8 cellular contexts compared by ENCODE assay signal in the genomic region with DNA sequence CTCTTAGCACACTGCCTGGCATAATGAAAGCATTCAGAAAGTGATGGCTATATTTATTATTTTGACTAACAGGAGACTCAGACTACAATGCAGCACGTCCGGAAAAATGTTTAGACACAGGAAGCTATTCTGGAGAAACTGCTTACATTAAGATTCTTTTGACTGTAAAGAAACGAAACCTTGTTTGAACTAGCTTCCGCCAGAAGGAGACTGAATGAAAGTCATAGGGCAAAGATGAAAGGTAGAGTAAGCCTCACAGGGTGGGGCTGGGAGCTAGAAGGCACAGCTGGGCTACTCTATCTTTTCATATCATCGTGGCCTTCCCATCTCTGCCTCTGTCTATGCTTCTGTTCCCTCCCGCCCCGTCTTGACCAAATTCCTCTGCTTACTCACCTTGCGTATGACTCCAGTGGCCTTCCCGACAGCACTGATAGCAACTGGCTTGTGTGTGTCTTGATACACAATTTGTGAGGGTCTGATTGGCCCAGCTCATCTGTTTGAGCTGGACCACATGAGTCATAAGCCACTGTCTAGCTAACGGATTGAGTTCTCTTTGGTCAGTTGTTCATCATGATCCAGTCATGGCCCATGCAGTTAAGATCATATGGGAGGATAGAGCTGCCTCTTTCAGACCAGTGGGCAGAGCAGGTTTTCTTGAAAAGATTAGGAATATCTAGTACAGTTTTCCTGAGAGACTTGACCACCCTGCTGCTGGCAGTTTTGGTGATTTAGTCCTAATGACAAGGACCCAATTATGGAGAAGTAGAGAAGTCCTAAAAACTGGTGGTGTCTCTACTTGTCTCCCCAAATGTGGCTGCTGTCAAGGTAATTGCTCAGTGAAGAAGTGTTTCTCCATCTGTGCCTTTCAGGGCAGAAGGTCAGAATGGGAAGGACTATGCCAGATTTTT.
A peak's percentile ranks its signal among the peaks of the same experiment; 100 is the strongest.
DNase-seq lines count a peak whose midpoint lies in the region; ATAC-seq, FAIRE-seq and TF ChIP-seq lines count a peak whose summit lies in the region.

No MANE protein-coding gene starts in this region.

- peak; percentile 80 for DNase-seq in GM04504 (ENCODE audit: low read depth)
- peak in 27 of 34 experiments; percentile 7 to 42 (median 24) for DNase-seq in T-cell
- DNase-seq in caudate nucleus (lab: John Stamatoyannopoulos, UW), result no peak
- no peak for DNase-seq in nephron progenitor cell
- no peak for DNase-seq in GM19239 (ENCODE audit: insufficient read length, low spot score)
- DNase-seq in NCI-H748 treated with DMSO at 0.1 percent for 48 hours (lab: John Stamatoyannopoulos, UW), result no peak
- DNase-seq in medulla oblongata (ENCODE audit: extremely low spot score), result no peak
- no peak for DNase-seq in NOMO-1 treated with dmso at 0.1 percent for 144 hours (lab: John Stamatoyannopoulos, UW; ENCODE audit: unreplicated experiment)

- peak; percentile 94 to 99 (median 98) for ATAC-seq in T-cell (replicated peaks in 1 of 4)

- no peak for TF ChIP-seq CTCF in nephron progenitor cell (IDR thresholded peaks at IDR 0.05)

- H3K36me3 Mint-ChIP-seq in T-cell, result no peaks in the 10 kb centered on the region
- peaks cover 6% of the 10 kb centered on the region for H3K36me3 Mint-ChIP-seq in nephron progenitor cell (ENCODE audit: low read depth)

- CTCF ChIA-PET in T-cell (lab: Charles Lee), result interaction anchor here in 1 of 2 donors (0.7 to 1.8 kb wide), 2 partner anchors 399 to 497 kb away, joined by 3 to 4 read pairs; no protein-coding TSS in a partner anchor

- peaks cover 3 to 8% (median 7%) of the 10 kb centered on the region in 3 donors for H3K9me3 Mint-ChIP-seq in T-cell
- peaks cover 16% of the 10 kb centered on the region for H3K9me3 Mint-ChIP-seq in nephron progenitor cell

- FAIRE-seq in GM19239 (lab: Jason Lieb, UNC), result no peak

- H3K27ac ChIP-seq in caudate nucleus (ENCODE audit: low read depth, low read length), result peak overlapping the region; percentile 60

- H3K27me3 Mint-ChIP-seq in T-cell (no peaks in the 10 kb centered on the region), nephron progenitor cell (ENCODE audit: low read depth, poor library complexity) (peaks cover 4% of the 10 kb centered on the region)

- H3K4me1 Mint-ChIP-seq in T-cell, result peaks cover 37 to 46% (median 41%) of the 10 kb centered on the region in 3 donors
- peaks cover 36% of the 10 kb centered on the region for H3K4me1 Mint-ChIP-seq in nephron progenitor cell

- POLR2A ChIA-PET in T-cell (lab: Charles Lee), result interaction anchor here (0.6 kb wide), 2 partner anchors 15 to 103 kb away, joined by 3 to 4 read pairs; no protein-coding TSS in a partner anchor

- H3K27ac Mint-ChIP-seq in T-cell (peak overlapping the region; percentile 89 to 90), nephron progenitor cell (peak overlapping the region; percentile 3)

- H3K4me3 Mint-ChIP-seq in T-cell (peak overlapping the region; percentile 57 to 60 (median 58)), nephron progenitor cell (no peak overlapping the region)

Comparison
In these comparisons a context has a peak if more than half of its experiments do, and no peak if none do; other contexts are left out.
1. DNase-seq: peak in GM04504 (single experiment) and T-cell (27 of 34); none in caudate nucleus (0 of 61), nephron progenitor cell (single experiment), GM19239 (single experiment), NCI-H748 treated with DMSO at 0.1 percent for 48 hours (single experiment), medulla oblongata (single experiment) and NOMO-1 treated with dmso at 0.1 percent for 144 hours (single experiment).